In genomic region chr3:98522538-98523281, GRCh38 we compare ENCODE assay signal across 8 cellular contexts. TPM values are rescaled to one million over a fixed set of nuclear protein-coding genes. Genes with fewer than 3 reads are reported as not detected.
DNase-seq lines count a peak whose midpoint lies in the region; ATAC-seq, FAIRE-seq and TF ChIP-seq lines count a peak whose summit lies in the region.

Gene CLDND1, minus strand, starts transcription at chr3:98522902. Its CDS starts 1,478 bp downstream, at chr3:98521424.

- peak; percentile 86 for ATAC-seq in GM21786 (IDR thresholded peaks at IDR 0.05; ENCODE audit: unreplicated experiment)
- peak; percentile 93 to 95 for ATAC-seq in activated T-cell treated with anti-CD3 and anti-CD28 coated beads, Interleukin-2, amount 50 U/mL, for 72 hours (replicated peaks in 1 of 2)

- H3K27ac Mint-ChIP-seq in activated T-cell treated with anti-CD3 and anti-CD28 coated beads, Interleukin-2, amount 50 U/mL, for 72 hours = peak within 1 kb of the TSS; percentile 95

- TF ChIP-seq EP300 in esophagus muscularis mucosa (IDR thresholded peaks at IDR 0.05) = no peak

- TF ChIP-seq CTCF in esophagus muscularis mucosa (IDR thresholded peaks at IDR 0.05) = no peak

- peak within 1 kb of the TSS; percentile 80 to 92 (median 84) for H3K4me3 ChIP-seq in esophagus muscularis mucosa
- peak within 1 kb of the TSS; percentile 88 to 97 for H3K4me3 ChIP-seq in muscle layer of duodenum (ENCODE audit: low read depth in 1 of 2, low read length in 2 of 2)

- no peaks in the 10 kb centered on the region for H3K27me3 Mint-ChIP-seq in activated T-cell treated with anti-CD3 and anti-CD28 coated beads, Interleukin-2, amount 50 U/mL, for 72 hours (ENCODE audit: low read depth)

- H3K27ac ChIP-seq in KOPT-K1 (ENCODE audit: low read depth, low read length, poor library complexity, severe bottlenecking) (peak within 1 kb of the TSS; percentile 70), esophagus muscularis mucosa (replicated peaks in 1 of 4) (peak within 1 kb of the TSS; percentile 92 to 99 (median 94)), muscle layer of duodenum (ENCODE audit: low read length) (peak within 1 kb of the TSS; percentile 92)

- H3K4me1 ChIP-seq in esophagus muscularis mucosa (peaks cover 11 to 44% (median 33%) of the 10 kb centered on the region in 4 donors), muscle layer of duodenum (ENCODE audit: control insufficient read depth in 1 of 2, insufficient read depth in 2 of 2, low read length in 2 of 2) (peaks cover 13 to 14% of the 10 kb centered on the region in 2 donors)

- peak; percentile 65 for TF ChIP-seq POLR2A in esophagus muscularis mucosa (IDR thresholded peaks at IDR 0.05; ENCODE audit: low read depth)

- intact Hi-C loops in esophagus muscularis mucosa (cut with DNase I) = loop anchor here (10.0 kb wide), 1 partner anchor 698 kb away; the partner anchor contains the start of gene CRYBG3

- H3K9me3 ChIP-seq in KOPT-K1 (ENCODE audit: insufficient read depth, low read length, poor library complexity, severe bottlenecking) (no peaks in the 10 kb centered on the region), esophagus muscularis mucosa (no peaks in the 10 kb centered on the region), muscle layer of duodenum (ENCODE audit: control insufficient read depth in 1 of 2, low read length in 2 of 2) (no peaks in the 10 kb centered on the region)

- H3K4me3 Mint-ChIP-seq in activated T-cell treated with anti-CD3 and anti-CD28 coated beads, Interleukin-2, amount 50 U/mL, for 72 hours = peak within 1 kb of the TSS; percentile 90 to 92

- H3K27me3 ChIP-seq in esophagus muscularis mucosa = no peaks in the 10 kb centered on the region
- no peaks in the 10 kb centered on the region for H3K27me3 ChIP-seq in muscle layer of duodenum (ENCODE audit: low read depth, low read length)

- WGBS in esophagus muscularis mucosa = 0% methylated on average over 20 of the region's 63 CpGs

- H3K36me3 ChIP-seq in KOPT-K1 (ENCODE audit: insufficient read depth, low read length) (peaks cover 35% of the 10 kb centered on the region), esophagus muscularis mucosa (peaks cover 0 to 26% (median 14%) of the 10 kb centered on the region in 4 donors), muscle layer of duodenum (ENCODE audit: control insufficient read depth in 1 of 2, insufficient read depth in 2 of 2, low read length in 2 of 2) (peaks cover 19 to 21% of the 10 kb centered on the region in 2 donors)

- H3K9me3 Mint-ChIP-seq in activated T-cell treated with anti-CD3 and anti-CD28 coated beads, Interleukin-2, amount 50 U/mL, for 72 hours = peaks cover 0 to 2% of the 10 kb centered on the region in 2 donors

- peak; percentile 92 for DNase-seq in DMS79 (lab: John Stamatoyannopoulos, UW)
- DNase-seq in RCC 7860 (ENCODE audit: low spot score) = peak; percentile 88
- peak; percentile 95 to 97 for DNase-seq in activated T-cell treated with anti-CD3 and anti-CD28 coated beads, Interleukin-2, amount 50 U/mL, for 72 hours
- DNase-seq in esophagus muscularis mucosa (ENCODE audit: extremely low spot score) = peak; percentile 99
- peak; percentile 90 to 93 for DNase-seq in stimulated activated CD8-positive, alpha-beta memory T cell treated with anti-CD3 and anti-CD28 coated beads, Interleukin-7, amount 100 ng/mL, for 4 hours (ENCODE audit: low read depth in 2 of 2)

- peaks cover 32 to 55% of the 10 kb centered on the region in 2 donors for H3K36me3 Mint-ChIP-seq in activated T-cell treated with anti-CD3 and anti-CD28 coated beads, Interleukin-2, amount 50 U/mL, for 72 hours (ENCODE audit: insufficient read depth in 2 of 2)

- FAIRE-seq in RCC 7860 (lab: Jason Lieb, UNC) = peak; percentile 85

- H3K4me1 Mint-ChIP-seq in activated T-cell treated with anti-CD3 and anti-CD28 coated beads, Interleukin-2, amount 50 U/mL, for 72 hours (ENCODE audit: low read depth) = peaks cover 81% of the 10 kb centered on the region

RNA-seq across cellular contexts. Expression of gene CLDND1, which starts in this region (rescaled TPM):
- total RNA-seq in activated T-cell treated with anti-CD3 and anti-CD28 coated beads, Interleukin-2, amount 50 U/mL, for 72 hours = 100 to 1,000 TPM; 284 to 361 TPM
- 100 to 1,000 TPM in 3 of 4 donors, 10 to 100 TPM in 1; 84.6 to 191 (median 139) TPM for total RNA-seq in esophagus muscularis mucosa

Comparison
In these comparisons a context has a peak if more than half of its experiments do, and no peak if none do; other contexts are left out.
1. Peak in every context shown above with its lines: DNase-seq, ATAC-seq, H3K4me3 ChIP-seq and H3K27ac ChIP-seq.